Comparison of ENCODE assay signal across 27 cellular contexts in genomic region chr1:158334601-158335292, GRCh38. TPM values are rescaled to one million over a fixed set of nuclear protein-coding genes. Genes with fewer than 3 reads are reported as not detected.
"Had no signal": no experiment of that assay in that cellular context is flagged by ENCODE, and none has a peak within 500 bp of the region (broad histone marks: within the 10 kb centered on the region; RNA-seq: fewer than 3 reads in every experiment).

No MANE protein-coding gene starts in this region.

- ATAC-seq: activated CD4-positive, CD25-positive, alpha-beta regulatory T cell treated with anti-CD3 and anti-CD28 coated beads, Interleukin-2, amount 50 U/mL, for 24 hours; activated CD8-positive, alpha-beta T cell treated with anti-CD3 and anti-CD28 coated beads, Interleukin-2, amount 10 ng/mL, durations not matched to agents 7 days and 5 days; effector memory CD8-positive, alpha-beta T cell; esophagus mucosa; left lung; natural killer cell; upper lobe of right lung had no signal

- H3K27me3 ChIP-seq: brain microvascular endothelial cell, upper lobe of right lung had no signal

- H3K4me1 Mint-ChIP-seq: mesothelial cell of epicardium had no signal

- H3K9me3 Mint-ChIP-seq: effector memory CD8-positive, alpha-beta T cell; natural killer cell had no signal

- H3K9me3 ChIP-seq: left lung, thoracic aorta, upper lobe of right lung had no signal

- H3K27me3 Mint-ChIP-seq: progenitor cell of endocrine pancreas had no signal

- FAIRE-seq: endothelial cell of umbilical vein had no signal

- H3K27ac Mint-ChIP-seq: activated CD8-positive, alpha-beta T cell treated with anti-CD3 and anti-CD28 coated beads, Interleukin-2, amount 10 ng/mL, durations not matched to agents 7 days and 5 days; activated T-helper 1 cell treated with anti-CD3 and anti-CD28 coated beads, Interleukin-12 subunit alpha, Interleukin-12 subunit beta, Interleukin-2, Interleukin-4 antibody, amounts not matched to agents 30 ng/mL and 10 ng/mL and 1 ng/mL, durations not matched to agents 14 hours and 24 hours and 36 hours; effector memory CD8-positive, alpha-beta T cell; immature natural killer cell; mesothelial cell of epicardium; natural killer cell; progenitor cell of endocrine pancreas had no signal

- H3K36me3 ChIP-seq: brain microvascular endothelial cell, left lung, thoracic aorta, upper lobe of right lung had no signal

- H3K36me3 Mint-ChIP-seq: immature natural killer cell, mesothelial cell of epicardium, natural killer cell had no signal

- H3K4me3 Mint-ChIP-seq: activated CD8-positive, alpha-beta T cell treated with anti-CD3 and anti-CD28 coated beads, Interleukin-2, amount 10 ng/mL, durations not matched to agents 7 days and 5 days; activated T-helper 1 cell treated with anti-CD3 and anti-CD28 coated beads, Interleukin-12 subunit alpha, Interleukin-12 subunit beta, Interleukin-2, Interleukin-4 antibody, amounts not matched to agents 30 ng/mL and 10 ng/mL and 1 ng/mL, durations not matched to agents 14 hours and 24 hours and 36 hours; effector memory CD8-positive, alpha-beta T cell; mesothelial cell of epicardium; natural killer cell had no signal

- DNase-seq: activated CD4-positive, alpha-beta T cell treated with anti-CD3 and anti-CD28 coated beads, Interleukin-2, amount 50 U/mL, for 1 hour; activated CD8-positive, alpha-beta T cell treated with anti-CD3 and anti-CD28 coated beads, Interleukin-2, amount 10 ng/mL, durations not matched to agents 7 days and 5 days; activated gamma-delta T cell; activated naive CD4-positive, alpha-beta T cell treated with anti-CD3 and anti-CD28 coated beads, Interleukin-2, amount 50 U/mL, for 16 hours; aorta; brain microvascular endothelial cell; caudate nucleus; dermis blood vessel endothelial cell; effector memory CD8-positive, alpha-beta T cell; foreskin melanocyte; immature natural killer cell; left lung; natural killer cell; stimulated activated CD4-positive, alpha-beta T cell treated with anti-CD3 and anti-CD28 coated beads, Interleukin-4, amount 100 ng/mL, for 24 hours; stimulated activated naive CD4-positive, alpha-beta T cell treated with Interleukin-2 at 50 U/mL for 16 hours; upper lobe of right lung had no signal

- H3K27ac ChIP-seq: brain microvascular endothelial cell, left lung, thoracic aorta, upper lobe of right lung had no signal

- H3K4me1 ChIP-seq: left lung, upper lobe of right lung had no signal

- H3K4me3 ChIP-seq: left lung, thoracic aorta, upper lobe of right lung had no signal

RNA-seq across cellular contexts. Expression of gene CD1B, which starts 3.4 kb away (rescaled TPM):
- total RNA-seq: activated CD8-positive, alpha-beta T cell treated with anti-CD3 and anti-CD28 coated beads, Interleukin-2, amount 10 ng/mL, durations not matched to agents 7 days and 5 days; activated T-helper 1 cell treated with anti-CD3 and anti-CD28 coated beads, Interleukin-12 subunit alpha, Interleukin-12 subunit beta, Interleukin-2, Interleukin-4 antibody, amounts not matched to agents 30 ng/mL and 10 ng/mL and 1 ng/mL, durations not matched to agents 14 hours and 24 hours and 36 hours; aorta; dermis blood vessel endothelial cell; endothelial cell of umbilical vein; esophagus mucosa; kidney epithelial cell; lung microvascular endothelial cell; mesothelial cell of epicardium; natural killer cell; osteoblast; progenitor cell of endocrine pancreas; T-helper 2 cell treated with Interferon-gamma antibody and Interleukin-4, amounts not matched to agents 100 ng/mL and 5 ng/mL, for 36 hours; thoracic aorta had no signal

RNA-seq across cellular contexts. Expression of gene CD1E, which starts 18.9 kb away (rescaled TPM):
- total RNA-seq: activated CD8-positive, alpha-beta T cell treated with anti-CD3 and anti-CD28 coated beads, Interleukin-2, amount 10 ng/mL, durations not matched to agents 7 days and 5 days; activated T-helper 1 cell treated with anti-CD3 and anti-CD28 coated beads, Interleukin-12 subunit alpha, Interleukin-12 subunit beta, Interleukin-2, Interleukin-4 antibody, amounts not matched to agents 30 ng/mL and 10 ng/mL and 1 ng/mL, durations not matched to agents 14 hours and 24 hours and 36 hours; aorta; dermis blood vessel endothelial cell; endothelial cell of umbilical vein; esophagus mucosa; kidney epithelial cell; lung microvascular endothelial cell; mesothelial cell of epicardium; osteoblast; progenitor cell of endocrine pancreas; T-helper 2 cell treated with Interferon-gamma antibody and Interleukin-4, amounts not matched to agents 100 ng/mL and 5 ng/mL, for 36 hours; thoracic aorta had no signal

RNA-seq across cellular contexts. Expression of gene CD1C, which starts 45.0 kb away (rescaled TPM):
- total RNA-seq: activated CD8-positive, alpha-beta T cell treated with anti-CD3 and anti-CD28 coated beads, Interleukin-2, amount 10 ng/mL, durations not matched to agents 7 days and 5 days; dermis blood vessel endothelial cell; endothelial cell of umbilical vein; kidney epithelial cell; lung microvascular endothelial cell; mesothelial cell of epicardium; osteoblast; progenitor cell of endocrine pancreas; T-helper 2 cell treated with Interferon-gamma antibody and Interleukin-4, amounts not matched to agents 100 ng/mL and 5 ng/mL, for 36 hours; thoracic aorta had no signal
